In genomic region chr19:46634656-46635218, GRCh38 we compare ENCODE assay signal across 8 cellular contexts. TPM values are rescaled to one million over a fixed set of nuclear protein-coding genes. Genes with fewer than 3 reads are reported as not detected.
DNase-seq lines count a peak whose midpoint lies in the region; ATAC-seq and TF ChIP-seq lines count a peak whose summit lies in the region.

No MANE protein-coding gene starts in this region.

- H3K27ac ChIP-seq in DOHH2 (ENCODE audit: low read depth, low read length), result no peak overlapping the region

- no peaks in the 10 kb centered on the region; the same call in 1 of the 2 replicates for H3F3A ChIP-seq in DOHH2 (ENCODE audit: control insufficient read depth, insufficient read depth)

- DNase-seq in NCI-H1436 (lab: John Stamatoyannopoulos, UW) (peak; percentile 50), nephron progenitor cell (no peak), NCI-H226 (no peak)
- no peak for DNase-seq in activated effector memory CD4-positive, alpha-beta T cell treated with Interleukin-2 at 50 U/mL for 16 hours

- H3K4me3 Mint-ChIP-seq in brain, result peak overlapping the region; percentile 32 to 86 (median 76)
- peak overlapping the region; percentile 74 for H3K4me3 Mint-ChIP-seq in nephron progenitor cell

- H3K9me3 ChIP-seq in DOHH2 (ENCODE audit: control insufficient read depth, insufficient read depth, low read length), result no peaks in the 10 kb centered on the region

- H3K79me2 ChIP-seq in DOHH2 (ENCODE audit: control insufficient read depth, low read length), result no peaks in the 10 kb centered on the region

- no peaks in the 10 kb centered on the region for H3K9me2 ChIP-seq in DOHH2 (replicated peaks; ENCODE audit: control insufficient read depth, low read length)

- H3K9me3 Mint-ChIP-seq in brain (peaks cover 0 to 2% (median 0%) of the 10 kb centered on the region in 5 experiments), nephron progenitor cell (no peaks in the 10 kb centered on the region)

- peak overlapping the region; percentile 60 for H3K4me3 ChIP-seq in DOHH2 (ENCODE audit: low read length)

- peaks cover 69% of the 10 kb centered on the region for H3K27me3 ChIP-seq in DOHH2 (ENCODE audit: control insufficient read depth, low read length)

- no peaks in the 10 kb centered on the region for H3K36me3 ChIP-seq in DOHH2 (ENCODE audit: control insufficient read depth, low read length)

- H3K27ac Mint-ChIP-seq in brain (peak overlapping the region in 2 of 5 experiments; percentile 56 to 90), nephron progenitor cell (no peak overlapping the region)

- H3K4me2 ChIP-seq in DOHH2 (ENCODE audit: low read length), result peak overlapping the region; percentile 66

- peaks cover 8% of the 10 kb centered on the region for H4K20me1 ChIP-seq in DOHH2 (ENCODE audit: control insufficient read depth, insufficient read depth, low read depth, low read length)

- no peak for ATAC-seq in HG03097 (IDR thresholded peaks at IDR 0.05; ENCODE audit: low FRiP score, unreplicated experiment)
- ATAC-seq in GM18520 (IDR thresholded peaks at IDR 0.05; ENCODE audit: unreplicated experiment), result no peak

- H3K4me1 ChIP-seq in DOHH2 (ENCODE audit: control insufficient read depth, low read length), result peaks cover 45% of the 10 kb centered on the region

- H3K27me3 Mint-ChIP-seq in brain, result peaks cover 23% of the 10 kb centered on the region
- H3K27me3 Mint-ChIP-seq in nephron progenitor cell (ENCODE audit: low read depth, poor library complexity), result peaks cover 9% of the 10 kb centered on the region

- H3K4me1 Mint-ChIP-seq in brain (peaks cover 40% of the 10 kb centered on the region), nephron progenitor cell (peaks cover 41% of the 10 kb centered on the region)

- TF ChIP-seq CTCF in DOHH2 (IDR thresholded peaks at IDR 0.05; ENCODE audit: low read depth, low read length, poor library complexity, severe bottlenecking), result no peak
- TF ChIP-seq CTCF in brain (conservative IDR thresholded peaks at IDR 0.05), result no peak
- TF ChIP-seq CTCF in nephron progenitor cell (IDR thresholded peaks at IDR 0.05), result no peak

- H3K36me3 Mint-ChIP-seq in brain (no peaks in the 10 kb centered on the region), nephron progenitor cell (ENCODE audit: low read depth) (no peaks in the 10 kb centered on the region)

RNA-seq across cellular contexts. Expression of gene GNG8, which starts 1.3 kb away (rescaled TPM):
- polyA plus RNA-seq in brain (ENCODE audit: insufficient read depth, low read depth, low replicate concordance), result 12.7 TPM

RNA-seq across cellular contexts. Expression of gene PTGIR, which starts 9.8 kb away (rescaled TPM):
- polyA plus RNA-seq in brain (ENCODE audit: insufficient read depth, low read depth, low replicate concordance), result 0.80 TPM

RNA-seq across cellular contexts. Expression of gene DACT3, which starts 26.2 kb away (rescaled TPM):
- polyA plus RNA-seq in brain (ENCODE audit: insufficient read depth, low read depth, low replicate concordance), result 27.4 TPM

RNA-seq across cellular contexts. Expression of gene CALM3, which starts 33.6 kb away (rescaled TPM):
- 789 TPM for polyA plus RNA-seq in brain (ENCODE audit: insufficient read depth, low read depth, low replicate concordance)
